In the genomic region with DNA sequence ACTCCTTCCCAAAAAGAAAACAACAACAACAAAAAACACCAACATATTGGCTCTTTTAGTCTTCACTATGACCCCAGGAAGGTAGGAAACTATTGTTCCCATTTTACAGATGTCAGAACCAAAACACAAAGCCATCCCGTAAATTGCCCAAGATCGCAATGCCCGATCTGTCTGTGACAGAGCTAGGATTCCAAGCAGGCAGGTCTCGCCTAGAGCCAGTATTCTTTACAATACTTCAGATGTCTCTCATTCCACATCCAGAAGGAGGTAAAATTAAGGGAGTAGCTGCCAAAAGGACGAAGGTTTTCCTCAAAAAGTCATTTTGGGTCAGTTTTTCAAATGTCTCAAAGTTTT, we compare ENCODE assay signal across 1 cellular context.
TF ChIP-seq lines count a peak whose summit lies in the region.

No MANE protein-coding gene starts in this region.

TF ChIP-seq in WTC11, 78 proteins besides CTCF, POLR2A, EP300 and RAD21 (continued from another document):
- TF ChIP-seq, protein P1, sequence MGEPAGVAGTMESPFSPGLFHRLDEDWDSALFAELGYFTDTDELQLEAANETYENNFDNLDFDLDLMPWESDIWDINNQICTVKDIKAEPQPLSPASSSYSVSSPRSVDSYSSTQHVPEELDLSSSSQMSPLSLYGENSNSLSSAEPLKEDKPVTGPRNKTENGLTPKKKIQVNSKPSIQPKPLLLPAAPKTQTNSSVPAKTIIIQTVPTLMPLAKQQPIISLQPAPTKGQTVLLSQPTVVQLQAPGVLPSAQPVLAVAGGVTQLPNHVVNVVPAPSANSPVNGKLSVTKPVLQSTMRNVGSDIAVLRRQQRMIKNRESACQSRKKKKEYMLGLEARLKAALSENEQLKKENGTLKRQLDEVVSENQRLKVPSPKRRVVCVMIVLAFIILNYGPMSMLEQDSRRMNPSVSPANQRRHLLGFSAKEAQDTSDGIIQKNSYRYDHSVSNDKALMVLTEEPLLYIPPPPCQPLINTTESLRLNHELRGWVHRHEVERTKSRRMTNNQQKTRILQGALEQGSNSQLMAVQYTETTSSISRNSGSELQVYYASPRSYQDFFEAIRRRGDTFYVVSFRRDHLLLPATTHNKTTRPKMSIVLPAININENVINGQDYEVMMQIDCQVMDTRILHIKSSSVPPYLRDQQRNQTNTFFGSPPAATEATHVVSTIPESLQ (CRISPR knock-in tag; IDR thresholded peaks at IDR 0.05): no peak
- TF ChIP-seq, protein P2, sequence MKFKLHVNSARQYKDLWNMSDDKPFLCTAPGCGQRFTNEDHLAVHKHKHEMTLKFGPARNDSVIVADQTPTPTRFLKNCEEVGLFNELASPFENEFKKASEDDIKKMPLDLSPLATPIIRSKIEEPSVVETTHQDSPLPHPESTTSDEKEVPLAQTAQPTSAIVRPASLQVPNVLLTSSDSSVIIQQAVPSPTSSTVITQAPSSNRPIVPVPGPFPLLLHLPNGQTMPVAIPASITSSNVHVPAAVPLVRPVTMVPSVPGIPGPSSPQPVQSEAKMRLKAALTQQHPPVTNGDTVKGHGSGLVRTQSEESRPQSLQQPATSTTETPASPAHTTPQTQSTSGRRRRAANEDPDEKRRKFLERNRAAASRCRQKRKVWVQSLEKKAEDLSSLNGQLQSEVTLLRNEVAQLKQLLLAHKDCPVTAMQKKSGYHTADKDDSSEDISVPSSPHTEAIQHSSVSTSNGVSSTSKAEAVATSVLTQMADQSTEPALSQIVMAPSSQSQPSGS (CRISPR knock-in tag; IDR thresholded peaks at IDR 0.05; ENCODE audit: borderline replicate concordance, low read depth): no peak
- no peak for TF ChIP-seq NR3C1 (CRISPR knock-in tag; conservative IDR thresholded peaks at IDR 0.05; ENCODE audit: low read depth)
- no peak for TF ChIP-seq FOXK1 (CRISPR knock-in tag; IDR thresholded peaks at IDR 0.05)
- TF ChIP-seq NFATC4 (CRISPR knock-in tag; IDR thresholded peaks at IDR 0.05): no peak
- no peak for TF ChIP-seq CREM (CRISPR knock-in tag; IDR thresholded peaks at IDR 0.05)
- TF ChIP-seq, protein P3, sequence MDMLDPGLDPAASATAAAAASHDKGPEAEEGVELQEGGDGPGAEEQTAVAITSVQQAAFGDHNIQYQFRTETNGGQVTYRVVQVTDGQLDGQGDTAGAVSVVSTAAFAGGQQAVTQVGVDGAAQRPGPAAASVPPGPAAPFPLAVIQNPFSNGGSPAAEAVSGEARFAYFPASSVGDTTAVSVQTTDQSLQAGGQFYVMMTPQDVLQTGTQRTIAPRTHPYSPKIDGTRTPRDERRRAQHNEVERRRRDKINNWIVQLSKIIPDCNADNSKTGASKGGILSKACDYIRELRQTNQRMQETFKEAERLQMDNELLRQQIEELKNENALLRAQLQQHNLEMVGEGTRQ (CRISPR knock-in tag; IDR thresholded peaks at IDR 0.05): no peak
- TF ChIP-seq, protein P4, sequence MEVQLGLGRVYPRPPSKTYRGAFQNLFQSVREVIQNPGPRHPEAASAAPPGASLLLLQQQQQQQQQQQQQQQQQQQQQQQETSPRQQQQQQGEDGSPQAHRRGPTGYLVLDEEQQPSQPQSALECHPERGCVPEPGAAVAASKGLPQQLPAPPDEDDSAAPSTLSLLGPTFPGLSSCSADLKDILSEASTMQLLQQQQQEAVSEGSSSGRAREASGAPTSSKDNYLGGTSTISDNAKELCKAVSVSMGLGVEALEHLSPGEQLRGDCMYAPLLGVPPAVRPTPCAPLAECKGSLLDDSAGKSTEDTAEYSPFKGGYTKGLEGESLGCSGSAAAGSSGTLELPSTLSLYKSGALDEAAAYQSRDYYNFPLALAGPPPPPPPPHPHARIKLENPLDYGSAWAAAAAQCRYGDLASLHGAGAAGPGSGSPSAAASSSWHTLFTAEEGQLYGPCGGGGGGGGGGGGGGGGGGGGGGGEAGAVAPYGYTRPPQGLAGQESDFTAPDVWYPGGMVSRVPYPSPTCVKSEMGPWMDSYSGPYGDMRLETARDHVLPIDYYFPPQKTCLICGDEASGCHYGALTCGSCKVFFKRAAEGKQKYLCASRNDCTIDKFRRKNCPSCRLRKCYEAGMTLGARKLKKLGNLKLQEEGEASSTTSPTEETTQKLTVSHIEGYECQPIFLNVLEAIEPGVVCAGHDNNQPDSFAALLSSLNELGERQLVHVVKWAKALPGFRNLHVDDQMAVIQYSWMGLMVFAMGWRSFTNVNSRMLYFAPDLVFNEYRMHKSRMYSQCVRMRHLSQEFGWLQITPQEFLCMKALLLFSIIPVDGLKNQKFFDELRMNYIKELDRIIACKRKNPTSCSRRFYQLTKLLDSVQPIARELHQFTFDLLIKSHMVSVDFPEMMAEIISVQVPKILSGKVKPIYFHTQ (CRISPR knock-in tag; IDR thresholded peaks at IDR 0.05): no peak
- TF ChIP-seq, protein P5, sequence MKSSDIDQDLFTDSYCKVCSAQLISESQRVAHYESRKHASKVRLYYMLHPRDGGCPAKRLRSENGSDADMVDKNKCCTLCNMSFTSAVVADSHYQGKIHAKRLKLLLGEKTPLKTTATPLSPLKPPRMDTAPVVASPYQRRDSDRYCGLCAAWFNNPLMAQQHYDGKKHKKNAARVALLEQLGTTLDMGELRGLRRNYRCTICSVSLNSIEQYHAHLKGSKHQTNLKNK (CRISPR knock-in tag; IDR thresholded peaks at IDR 0.05): no peak
- TF ChIP-seq ZNF121 (CRISPR knock-in tag; IDR thresholded peaks at IDR 0.05): no peak
- TF ChIP-seq, protein P6, sequence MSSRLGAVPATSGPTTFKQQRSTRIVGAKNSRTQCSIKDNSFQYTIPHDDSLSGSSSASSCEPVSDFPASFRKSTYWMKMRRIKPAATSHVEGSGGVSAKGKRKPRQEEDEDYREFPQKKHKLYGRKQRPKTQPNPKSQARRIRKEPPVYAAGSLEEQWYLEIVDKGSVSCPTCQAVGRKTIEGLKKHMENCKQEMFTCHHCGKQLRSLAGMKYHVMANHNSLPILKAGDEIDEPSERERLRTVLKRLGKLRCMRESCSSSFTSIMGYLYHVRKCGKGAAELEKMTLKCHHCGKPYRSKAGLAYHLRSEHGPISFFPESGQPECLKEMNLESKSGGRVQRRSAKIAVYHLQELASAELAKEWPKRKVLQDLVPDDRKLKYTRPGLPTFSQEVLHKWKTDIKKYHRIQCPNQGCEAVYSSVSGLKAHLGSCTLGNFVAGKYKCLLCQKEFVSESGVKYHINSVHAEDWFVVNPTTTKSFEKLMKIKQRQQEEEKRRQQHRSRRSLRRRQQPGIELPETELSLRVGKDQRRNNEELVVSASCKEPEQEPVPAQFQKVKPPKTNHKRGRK (CRISPR knock-in tag; IDR thresholded peaks at IDR 0.05; ENCODE audit: borderline replicate concordance): no peak
- TF ChIP-seq JUN (CRISPR knock-in tag; IDR thresholded peaks at IDR 0.05): no peak
